Comparison of ENCODE assay signal across 8 cellular contexts in the genomic region with DNA sequence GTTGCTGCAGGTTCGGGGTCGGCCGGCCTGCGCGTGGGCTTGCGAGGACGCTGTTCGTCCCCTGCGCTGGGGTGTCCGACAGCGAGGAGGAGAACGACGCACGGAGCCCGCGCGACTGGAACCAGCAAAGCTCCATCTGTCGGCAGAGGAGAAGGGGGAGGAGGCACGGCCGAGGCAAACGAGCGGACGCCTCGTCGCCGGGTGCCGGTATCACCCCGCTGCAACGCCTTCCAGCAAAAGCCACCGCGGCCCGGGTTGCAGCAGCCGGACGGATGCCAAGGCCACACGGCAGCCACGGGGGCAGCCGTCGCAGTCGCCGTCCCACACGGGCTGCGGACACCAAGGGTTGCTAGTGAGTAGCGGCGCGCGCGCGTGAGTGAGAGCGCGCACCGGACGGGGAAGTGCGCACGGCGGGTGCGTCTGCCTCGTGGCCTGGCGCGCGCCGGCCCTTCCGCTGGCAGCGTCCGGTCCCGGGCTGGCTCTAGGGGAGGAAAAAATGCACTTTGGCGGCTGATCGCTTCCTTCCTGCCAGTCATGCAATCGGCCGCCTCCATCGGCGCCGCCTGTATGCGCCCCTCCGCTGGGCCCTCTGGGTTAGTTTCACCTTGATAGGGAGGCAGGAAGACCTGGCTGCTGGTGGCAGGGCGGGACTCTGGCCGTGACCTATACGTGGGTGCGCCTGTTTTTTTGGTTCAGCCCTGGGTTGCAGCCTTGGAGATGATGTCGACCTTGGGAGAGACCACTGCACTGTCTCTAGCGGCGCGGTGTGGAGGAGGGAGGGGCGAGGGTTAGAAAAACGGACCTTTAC. TPM values are rescaled to one million over a fixed set of nuclear protein-coding genes. Genes with fewer than 3 reads are reported as not detected.
A peak's percentile ranks its signal among the peaks of the same experiment; 100 is the strongest.
DNase-seq lines count a peak whose midpoint lies in the region; ATAC-seq and TF ChIP-seq lines count a peak whose summit lies in the region.

No MANE protein-coding gene starts in this region.

- H3K9me3 ChIP-seq in CD4-positive, CD25-positive, alpha-beta regulatory T cell (ENCODE audit: control insufficient read depth in 2 of 2, low read length in 2 of 2): no peaks in the 10 kb centered on the region
- H3K9me3 ChIP-seq in mononuclear cell (ENCODE audit: low read depth, low read length): no peaks in the 10 kb centered on the region

- H3K36me3 ChIP-seq in CD4-positive, CD25-positive, alpha-beta regulatory T cell (ENCODE audit: control insufficient read depth, insufficient read depth, low read length): no peaks in the 10 kb centered on the region

- peak; percentile 85 for TF ChIP-seq POLR2A in GM19193 (IDR thresholded peaks at IDR 0.05; ENCODE audit: extremely low read depth, insufficient read depth, insufficient read length)

- no peaks in the 10 kb centered on the region for H3K36me3 Mint-ChIP-seq in CD4-positive, CD25-positive, alpha-beta regulatory T cell

- peak overlapping the region; percentile 97 to 100 (median 99) for H3K4me3 Mint-ChIP-seq in CD4-positive, CD25-positive, alpha-beta regulatory T cell

- H3K27me3 Mint-ChIP-seq in CD4-positive, CD25-positive, alpha-beta regulatory T cell: peaks cover 5% of the 10 kb centered on the region

- DNase-seq in CD4-positive, CD25-positive, alpha-beta regulatory T cell: peak; percentile 55 to 91 (median 80)
- peak; percentile 82 to 84 for DNase-seq in NOMO-1 (lab: John Stamatoyannopoulos, UW; ENCODE audit: unreplicated experiment in 2 of 2)
- DNase-seq in activated T-cell treated with anti-CD3 and anti-CD28 coated beads for 1 hour (ENCODE audit: low read depth): peak; percentile 50
- DNase-seq in epidermal melanocyte (ENCODE audit: insufficient read length, low spot score): peak; percentile 47
- DNase-seq in stimulated activated CD8-positive, alpha-beta memory T cell treated with anti-CD3 and anti-CD28 coated beads, Interleukin-2, amount 100 ng/mL, for 48 hours (ENCODE audit: low read depth in 2 of 2): peak; percentile 58 to 68

- H3K4me1 ChIP-seq in CD4-positive, CD25-positive, alpha-beta regulatory T cell (ENCODE audit: control insufficient read depth, insufficient read depth, low read length, poor library complexity, severe bottlenecking): peaks cover 50% of the 10 kb centered on the region
- peaks cover 32% of the 10 kb centered on the region for H3K4me1 ChIP-seq in mononuclear cell (ENCODE audit: insufficient read depth, low read length)

- H3K4me3 ChIP-seq in CD4-positive, CD25-positive, alpha-beta regulatory T cell (ENCODE audit: low read depth, low read length): peak overlapping the region; percentile 96
- peak overlapping the region; percentile 71 for H3K4me3 ChIP-seq in mononuclear cell (ENCODE audit: low read length)

- H3K27me3 ChIP-seq in CD4-positive, CD25-positive, alpha-beta regulatory T cell (ENCODE audit: control insufficient read depth, insufficient read depth, low read length): no peaks in the 10 kb centered on the region
- H3K27me3 ChIP-seq in mononuclear cell (ENCODE audit: insufficient read depth, low read length): no peaks in the 10 kb centered on the region

- no peaks in the 10 kb centered on the region for H3K9me3 Mint-ChIP-seq in CD4-positive, CD25-positive, alpha-beta regulatory T cell

- peak overlapping the region; percentile 97 to 99 (median 98) for H3K27ac Mint-ChIP-seq in CD4-positive, CD25-positive, alpha-beta regulatory T cell

- peaks cover 30 to 68% (median 52%) of the 10 kb centered on the region in 4 donors for H3K4me1 Mint-ChIP-seq in CD4-positive, CD25-positive, alpha-beta regulatory T cell

- ATAC-seq in CD4-positive, CD25-positive, alpha-beta regulatory T cell (ENCODE audit: low read depth in 2 of 2): peak; percentile 67 to 69
- peak; percentile 72 for ATAC-seq in HG03378 (IDR thresholded peaks at IDR 0.05; ENCODE audit: unreplicated experiment)

- H3K27ac ChIP-seq in CD4-positive, CD25-positive, alpha-beta regulatory T cell (ENCODE audit: insufficient read depth, low read length, poor library complexity, severe bottlenecking): peak overlapping the region; percentile 88

RNA-seq across cellular contexts. Expression of a gene that starts 0.4 kb away (rescaled TPM):
- 40.5 TPM for total RNA-seq in CD4-positive, CD25-positive, alpha-beta regulatory T cell
- polyA plus RNA-seq in CD4-positive, CD25-positive, alpha-beta regulatory T cell: 10 to 100 TPM; 12.2 to 15.3 (median 13.9) TPM
- 42.4 TPM for total RNA-seq in mononuclear cell

RNA-seq across cellular contexts. Expression of a gene that starts 28.8 kb away (rescaled TPM):
- total RNA-seq in CD4-positive, CD25-positive, alpha-beta regulatory T cell: not detected
- polyA plus RNA-seq in CD4-positive, CD25-positive, alpha-beta regulatory T cell: under 1 TPM; 0.10 to 0.20 (median 0.18) TPM
- total RNA-seq in mononuclear cell: 0.31 TPM

Comparison
In these comparisons a context has a peak if more than half of its experiments do, and no peak if none do; other contexts are left out.
1. Peak in every context shown above with its lines: DNase-seq, ATAC-seq, H3K4me3 ChIP-seq and H3K27ac ChIP-seq.